Comparison of ENCODE assay signal across 1 cellular context in genomic region chr3:82100378-82100777, GRCh38.
TF ChIP-seq lines count a peak whose summit lies in the region.

No MANE protein-coding gene starts in this region.

TF ChIP-seq in GM23338, 12 proteins besides CTCF, POLR2A, EP300 and RAD21 (continued from another document):
- no peak for TF ChIP-seq REST (IDR thresholded peaks at IDR 0.05; ENCODE audit: unreplicated experiment)
- TF ChIP-seq ETS1 (IDR thresholded peaks at IDR 0.05): no peak
- no peak for TF ChIP-seq POLR2AphosphoS5 (IDR thresholded peaks at IDR 0.05; ENCODE audit: low read depth)
- TF ChIP-seq CREB1 (CRISPR knock-in tag; IDR thresholded peaks at IDR 0.05; ENCODE audit: low read depth): no peak
- TF ChIP-seq, protein P1, sequence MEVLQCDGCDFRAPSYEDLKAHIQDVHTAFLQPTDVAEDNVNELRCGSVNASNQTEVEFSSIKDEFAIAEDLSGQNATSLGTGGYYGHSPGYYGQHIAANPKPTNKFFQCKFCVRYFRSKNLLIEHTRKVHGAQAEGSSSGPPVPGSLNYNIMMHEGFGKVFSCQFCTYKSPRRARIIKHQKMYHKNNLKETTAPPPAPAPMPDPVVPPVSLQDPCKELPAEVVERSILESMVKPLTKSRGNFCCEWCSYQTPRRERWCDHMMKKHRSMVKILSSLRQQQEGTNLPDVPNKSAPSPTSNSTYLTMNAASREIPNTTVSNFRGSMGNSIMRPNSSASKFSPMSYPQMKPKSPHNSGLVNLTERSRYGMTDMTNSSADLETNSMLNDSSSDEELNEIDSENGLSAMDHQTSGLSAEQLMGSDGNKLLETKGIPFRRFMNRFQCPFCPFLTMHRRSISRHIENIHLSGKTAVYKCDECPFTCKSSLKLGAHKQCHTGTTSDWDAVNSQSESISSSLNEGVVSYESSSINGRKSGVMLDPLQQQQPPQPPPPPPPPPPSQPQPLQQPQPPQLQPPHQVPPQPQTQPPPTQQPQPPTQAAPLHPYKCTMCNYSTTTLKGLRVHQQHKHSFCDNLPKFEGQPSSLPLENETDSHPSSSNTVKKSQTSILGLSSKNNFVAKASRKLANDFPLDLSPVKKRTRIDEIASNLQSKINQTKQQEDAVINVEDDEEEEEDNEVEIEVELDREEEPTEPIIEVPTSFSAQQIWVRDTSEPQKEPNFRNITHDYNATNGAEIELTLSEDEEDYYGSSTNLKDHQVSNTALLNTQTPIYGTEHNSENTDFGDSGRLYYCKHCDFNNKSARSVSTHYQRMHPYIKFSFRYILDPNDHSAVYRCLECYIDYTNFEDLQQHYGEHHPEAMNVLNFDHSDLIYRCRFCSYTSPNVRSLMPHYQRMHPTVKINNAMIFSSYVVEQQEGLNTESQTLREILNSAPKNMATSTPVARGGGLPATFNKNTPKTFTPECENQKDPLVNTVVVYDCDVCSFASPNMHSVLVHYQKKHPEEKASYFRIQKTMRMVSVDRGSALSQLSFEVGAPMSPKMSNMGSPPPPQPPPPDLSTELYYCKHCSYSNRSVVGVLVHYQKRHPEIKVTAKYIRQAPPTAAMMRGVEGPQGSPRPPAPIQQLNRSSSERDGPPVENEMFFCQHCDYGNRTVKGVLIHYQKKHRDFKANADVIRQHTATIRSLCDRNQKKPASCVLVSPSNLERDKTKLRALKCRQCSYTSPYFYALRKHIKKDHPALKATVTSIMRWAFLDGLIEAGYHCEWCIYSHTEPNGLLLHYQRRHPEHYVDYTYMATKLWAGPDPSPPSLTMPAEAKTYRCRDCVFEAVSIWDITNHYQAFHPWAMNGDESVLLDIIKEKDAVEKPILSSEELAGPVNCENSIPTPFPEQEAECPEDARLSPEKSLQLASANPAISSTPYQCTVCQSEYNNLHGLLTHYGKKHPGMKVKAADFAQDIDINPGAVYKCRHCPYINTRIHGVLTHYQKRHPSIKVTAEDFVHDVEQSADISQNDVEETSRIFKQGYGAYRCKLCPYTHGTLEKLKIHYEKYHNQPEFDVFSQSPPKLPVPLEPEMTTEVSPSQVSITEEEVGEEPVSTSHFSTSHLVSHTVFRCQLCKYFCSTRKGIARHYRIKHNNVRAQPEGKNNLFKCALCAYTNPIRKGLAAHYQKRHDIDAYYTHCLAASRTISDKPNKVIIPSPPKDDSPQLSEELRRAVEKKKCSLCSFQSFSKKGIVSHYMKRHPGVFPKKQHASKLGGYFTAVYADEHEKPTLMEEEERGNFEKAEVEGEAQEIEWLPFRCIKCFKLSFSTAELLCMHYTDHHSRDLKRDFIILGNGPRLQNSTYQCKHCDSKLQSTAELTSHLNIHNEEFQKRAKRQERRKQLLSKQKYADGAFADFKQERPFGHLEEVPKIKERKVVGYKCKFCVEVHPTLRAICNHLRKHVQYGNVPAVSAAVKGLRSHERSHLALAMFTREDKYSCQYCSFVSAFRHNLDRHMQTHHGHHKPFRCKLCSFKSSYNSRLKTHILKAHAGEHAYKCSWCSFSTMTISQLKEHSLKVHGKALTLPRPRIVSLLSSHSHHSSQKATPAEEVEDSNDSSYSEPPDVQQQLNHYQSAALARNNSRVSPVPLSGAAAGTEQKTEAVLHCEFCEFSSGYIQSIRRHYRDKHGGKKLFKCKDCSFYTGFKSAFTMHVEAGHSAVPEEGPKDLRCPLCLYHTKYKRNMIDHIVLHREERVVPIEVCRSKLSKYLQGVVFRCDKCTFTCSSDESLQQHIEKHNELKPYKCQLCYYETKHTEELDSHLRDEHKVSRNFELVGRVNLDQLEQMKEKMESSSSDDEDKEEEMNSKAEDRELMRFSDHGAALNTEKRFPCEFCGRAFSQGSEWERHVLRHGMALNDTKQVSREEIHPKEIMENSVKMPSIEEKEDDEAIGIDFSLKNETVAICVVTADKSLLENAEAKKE (CRISPR knock-in tag; IDR thresholded peaks at IDR 0.05): no peak
- TF ChIP-seq EZH2phosphoT487 (IDR thresholded peaks at IDR 0.05; ENCODE audit: unreplicated experiment): no peak
- TF ChIP-seq ZNF331 (CRISPR knock-in tag; IDR thresholded peaks at IDR 0.05; ENCODE audit: low read depth): no peak
- TF ChIP-seq NANOG (IDR thresholded peaks at IDR 0.05; ENCODE audit: borderline replicate concordance): no peak
- no peak for TF ChIP-seq ZNF114 (CRISPR knock-in tag; IDR thresholded peaks at IDR 0.05)
